9 cellular contexts compared by ENCODE assay signal in the genomic region with DNA sequence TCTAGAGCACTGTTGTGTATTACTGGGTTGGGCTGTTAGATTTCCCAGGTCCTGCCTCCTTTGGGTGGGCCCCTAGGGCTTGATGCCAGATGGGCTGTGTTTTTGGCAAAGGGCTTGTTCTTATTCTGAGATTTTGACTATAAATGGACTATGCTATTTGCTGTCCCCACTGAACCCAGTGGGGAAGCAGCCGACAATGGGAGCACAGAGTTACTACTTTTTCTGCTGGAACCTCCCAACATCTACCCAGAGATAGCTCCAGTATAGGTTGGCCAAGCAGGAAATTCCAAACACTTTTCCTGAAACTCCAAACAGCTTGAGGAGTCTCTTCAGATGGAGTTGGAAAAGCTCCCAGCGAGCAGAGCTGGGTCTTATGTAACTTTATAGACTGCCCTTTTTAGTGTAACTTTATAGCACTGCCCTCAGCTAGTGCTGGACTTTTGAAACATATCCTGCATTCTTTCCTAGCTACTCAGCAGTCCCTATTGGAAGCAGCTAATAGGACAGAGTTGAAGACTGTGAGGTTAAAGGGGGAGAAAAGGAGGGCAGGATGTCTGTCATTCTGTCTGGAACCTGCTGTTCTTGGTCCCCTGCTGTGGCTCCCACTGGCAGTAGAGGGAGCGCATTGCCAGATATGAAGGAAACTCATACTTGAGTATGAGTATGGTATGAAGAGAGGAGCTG. TPM values are rescaled to one million over a fixed set of nuclear protein-coding genes. Genes with fewer than 3 reads are reported as not detected.
DNase-seq lines count a peak whose midpoint lies in the region; FAIRE-seq and TF ChIP-seq lines count a peak whose summit lies in the region.
"Had no signal": no experiment of that assay in that cellular context is flagged by ENCODE, and none has a peak within 500 bp of the region (broad histone marks: within the 10 kb centered on the region; RNA-seq: fewer than 3 reads in every experiment).

No MANE protein-coding gene starts in this region.

- H3K27ac ChIP-seq in smooth muscle cell (ENCODE audit: low read depth) (peak overlapping the region; percentile 81), WERI-Rb-1 (no peak overlapping the region)

- peaks cover 5% of the 10 kb centered on the region for H3K4me1 ChIP-seq in smooth muscle cell (ENCODE audit: low read depth)
- no peaks in the 10 kb centered on the region for H3K4me1 ChIP-seq in BE2C

- H3F3A ChIP-seq in smooth muscle cell (ENCODE audit: low read depth), result peaks cover 25% of the 10 kb centered on the region

- peak overlapping the region; percentile 54 for H3K4me2 ChIP-seq in smooth muscle cell

- H2AFZ ChIP-seq in smooth muscle cell (ENCODE audit: low read depth), result no peak overlapping the region

- H3K36me3 ChIP-seq in smooth muscle cell (ENCODE audit: low read depth), result no peaks in the 10 kb centered on the region
- no peaks in the 10 kb centered on the region for H3K36me3 ChIP-seq in WERI-Rb-1
- H3K36me3 ChIP-seq in BE2C, result no peaks in the 10 kb centered on the region

- peak overlapping the region in 1 of 5 experiments; percentile 61 for H3K4me3 Mint-ChIP-seq in brain
- H3K4me3 Mint-ChIP-seq: IgD-negative memory B cell had no signal

- peaks cover 7% of the 10 kb centered on the region for H3K36me3 Mint-ChIP-seq in brain

- peak; percentile 98 for FAIRE-seq in H54 (lab: Jason Lieb, UNC)

- H3K27ac Mint-ChIP-seq in brain, result peak overlapping the region in 3 of 5 experiments; percentile 81 to 95 (median 91)

- DNase-seq in H54 (ENCODE audit: insufficient read length, low spot score) (no peak), iris pigment epithelial cell (ENCODE audit: low read depth) (peak; percentile 83), smooth muscle cell (lab: John Stamatoyannopoulos, UW; ENCODE audit: unreplicated experiment) (no peak), WERI-Rb-1 (no peak), BE2C (no peak), Ammon's horn (ENCODE audit: low spot score) (no peak)
- DNase-seq in activated CD4-positive, alpha-beta T cell treated with anti-CD3 and anti-CD28 coated beads, Interleukin-2, amount 50 U/mL, for 4 hours, result no peak

- H3K4me3 ChIP-seq in smooth muscle cell, result peak overlapping the region; percentile 2
- no peak overlapping the region for H3K4me3 ChIP-seq in WERI-Rb-1 (ENCODE audit: low read depth, low read length)
- H3K4me3 ChIP-seq in BE2C (ENCODE audit: low read depth, low read length), result no peak overlapping the region

- no peak overlapping the region for H3K9ac ChIP-seq in smooth muscle cell (ENCODE audit: low read depth)

- peaks cover 10% of the 10 kb centered on the region for H4K20me1 ChIP-seq in smooth muscle cell (ENCODE audit: low read depth)

- H3K4me1 Mint-ChIP-seq in brain, result peaks cover 15% of the 10 kb centered on the region
- H3K4me1 Mint-ChIP-seq: IgD-negative memory B cell had no signal

- TF ChIP-seq CTCF in brain (conservative IDR thresholded peaks at IDR 0.05) (no peak), smooth muscle cell (IDR thresholded peaks at IDR 0.05; ENCODE audit: borderline replicate concordance, insufficient read depth, poor library complexity, severe bottlenecking) (peak; percentile 10), WERI-Rb-1 (IDR thresholded peaks at IDR 0.05; ENCODE audit: low read depth, low read length) (no peak), BE2C (IDR thresholded peaks at IDR 0.05; ENCODE audit: low read depth, low read length) (no peak)

- H3K9me3 ChIP-seq in smooth muscle cell (replicated peaks; ENCODE audit: low read depth) (no peaks in the 10 kb centered on the region), WERI-Rb-1 (ENCODE audit: severe bottlenecking) (no peaks in the 10 kb centered on the region), BE2C (no peaks in the 10 kb centered on the region)

- H3K27me3 ChIP-seq in smooth muscle cell (ENCODE audit: low read depth) (no peaks in the 10 kb centered on the region), WERI-Rb-1 (ENCODE audit: insufficient read depth, low read depth, severe bottlenecking) (no peaks in the 10 kb centered on the region), BE2C (no peaks in the 10 kb centered on the region; the same call in 1 of the 2 replicates)

- H3K27me3 Mint-ChIP-seq in brain, result no peaks in the 10 kb centered on the region

- H3K9me3 Mint-ChIP-seq in brain, result no peaks in the 10 kb centered on the region
- H3K9me3 Mint-ChIP-seq: IgD-negative memory B cell had no signal

- peaks cover 77% of the 10 kb centered on the region for H3K79me2 ChIP-seq in smooth muscle cell (ENCODE audit: low read depth)

- 28% methylated on average over 3 of the region's 3 CpGs for WGBS in smooth muscle cell (ENCODE audit: low lambda C conversion rate)

- no peak for TF ChIP-seq POLR2A in H54 (IDR thresholded peaks at IDR 0.05; ENCODE audit: low read depth, low read length)

RNA-seq across cellular contexts. Expression of gene RUSC2, which starts 21.0 kb away (rescaled TPM):
- polyA plus RNA-seq in brain (ENCODE audit: insufficient read depth, low read depth, low replicate concordance) (45.0 TPM), smooth muscle cell (21.8 and 29.5 TPM in 2 replicates)
- total RNA-seq in smooth muscle cell, result 16.5 and 18.1 TPM in 2 replicates
- polyA plus RNA-seq in BE2C (2012; ENCODE audit: insufficient read depth, insufficient read length, low read depth), result 12.2 TPM
- polyA plus RNA-seq: IgD-negative memory B cell had no signal
